In the genomic region with DNA sequence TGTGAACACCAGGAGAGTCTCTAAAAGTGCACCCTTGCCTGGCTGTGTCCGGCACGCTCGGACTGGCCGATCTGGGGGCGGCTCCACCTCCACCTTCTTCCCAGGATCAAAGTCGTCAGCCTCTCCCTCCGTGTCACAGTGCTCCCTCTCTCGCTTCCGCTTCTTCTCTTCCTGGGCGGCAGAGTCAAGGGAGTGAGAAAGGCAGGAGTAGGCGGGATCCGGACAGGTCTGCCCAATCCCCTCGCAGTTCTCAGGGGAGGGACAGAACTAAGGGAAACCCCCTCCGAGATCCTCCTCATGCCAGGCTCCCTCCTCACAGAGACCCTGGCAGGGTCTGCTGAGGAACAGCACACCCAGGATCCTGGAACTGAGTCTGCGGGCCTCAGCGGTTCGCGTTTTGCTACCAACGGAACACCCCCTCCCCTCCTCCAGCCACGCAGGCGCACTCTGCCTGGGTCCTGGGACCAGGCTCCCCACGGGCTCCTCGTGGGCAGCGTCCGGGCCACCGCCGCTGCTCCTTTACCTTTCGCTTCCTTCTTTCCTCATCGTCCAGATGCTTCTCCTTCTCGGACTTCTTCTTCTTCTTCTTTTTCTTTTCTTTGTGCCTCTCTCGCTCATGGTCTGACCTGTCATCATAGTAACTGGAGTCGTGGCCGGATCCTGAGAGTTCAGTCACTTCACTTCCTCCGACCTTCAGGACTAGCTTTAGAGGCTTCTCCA, we compare ENCODE assay signal across 8 cellular contexts. TPM values are rescaled to one million over a fixed set of nuclear protein-coding genes. Genes with fewer than 3 reads are reported as not detected.
DNase-seq lines count a peak whose midpoint lies in the region; ATAC-seq, FAIRE-seq and TF ChIP-seq lines count a peak whose summit lies in the region.

No MANE protein-coding gene starts in this region.

- peaks cover 85% of the 10 kb centered on the region for H3K36me3 Mint-ChIP-seq in GM23338 (ENCODE audit: low read depth)
- peaks cover 27% of the 10 kb centered on the region for H3K36me3 Mint-ChIP-seq in endothelial cell (ENCODE audit: low read depth, unreplicated experiment)

- H3K27me3 ChIP-seq in GM23338 (ENCODE audit: insufficient read depth) = no peaks in the 10 kb centered on the region
- no peaks in the 10 kb centered on the region for H3K27me3 ChIP-seq in Panc1 (ENCODE audit: control insufficient read depth, insufficient read depth, low read length)
- H3K27me3 ChIP-seq in pancreas = no peaks in the 10 kb centered on the region

- H3K4me2 ChIP-seq in GM23338 = peak overlapping the region; percentile 95

- H3K4me3 Mint-ChIP-seq in GM23338 (peak overlapping the region; percentile 90), endothelial cell (ENCODE audit: unreplicated experiment) (peak overlapping the region; percentile 93)

- peaks cover 8% of the 10 kb centered on the region for H3K27me3 Mint-ChIP-seq in GM23338 (ENCODE audit: insufficient read depth, low read depth, poor library complexity)
- peaks cover 9% of the 10 kb centered on the region for H3K27me3 Mint-ChIP-seq in endothelial cell (ENCODE audit: unreplicated experiment)

- TF ChIP-seq CTCF in GM23338 (conservative IDR thresholded peaks at IDR 0.05; ENCODE audit: low read depth in 2 of 2) (no peak), Panc1 (IDR thresholded peaks at IDR 0.05) (no peak), endothelial cell (IDR thresholded peaks at IDR 0.05; ENCODE audit: unreplicated experiment) (no peak), pancreas (IDR thresholded peaks at IDR 0.05) (no peak)

- H3K4me1 ChIP-seq in GM23338 (ENCODE audit: insufficient read depth) (peaks cover 14% of the 10 kb centered on the region; the same call in 1 of the 2 replicates), Panc1 (ENCODE audit: control insufficient read depth, insufficient read depth, low read length) (peaks cover 23% of the 10 kb centered on the region), pancreas (peaks cover 0 to 10% (median 5%) of the 10 kb centered on the region in 3 donors)

- peaks cover 17% of the 10 kb centered on the region for H3K4me1 Mint-ChIP-seq in GM23338
- peaks cover 16% of the 10 kb centered on the region for H3K4me1 Mint-ChIP-seq in endothelial cell (ENCODE audit: unreplicated experiment)

- in situ Hi-C loops in Panc1 (cut with HindIII; ENCODE audit: low pct_unique_long_range_greater_than_20kb, low sequenced_read_pairs) = no loop called here

- H2AFZ ChIP-seq in GM23338 = no peak overlapping the region

- intact Hi-C loops in Panc1 (cut with micrococcal nuclease; ENCODE audit: unreplicated experiment) = no loop called here
- intact Hi-C loops in pancreas (cut with DNase I) = no loop called here

- 79 to 85% methylated on average over 34 of the region's 34 CpGs for WGBS in pancreas, 2 donors

- H3K9me3 ChIP-seq in Panc1 (ENCODE audit: control insufficient read depth, insufficient read depth, low read depth, low read length) = no peaks in the 10 kb centered on the region
- no peaks in the 10 kb centered on the region for H3K9me3 ChIP-seq in pancreas

- peak overlapping the region; percentile 92 for H3K4me3 ChIP-seq in GM23338
- peak overlapping the region; percentile 86 to 94 for H3K4me3 ChIP-seq in Panc1 (ENCODE audit: low read depth in 2 of 2, low read length in 2 of 2)
- H3K4me3 ChIP-seq in pancreas = peak overlapping the region; percentile 52 to 84 (median 67)

- 0 out of 2 replicates have a peak, but pooled peaks cover 6% of the 10 kb centered on the region for H3F3A ChIP-seq in GM23338 (replicated peaks; ENCODE audit: low read depth)

- ATAC-seq in GM23338 (peak; percentile 48), Panc1 (peak; percentile 76), pancreas (no peak)

- peaks cover 37% of the 10 kb centered on the region for H4K20me1 ChIP-seq in GM23338 (replicated peaks; ENCODE audit: insufficient read depth)

- POLR2A ChIA-PET in Panc1 (lab: Charles Lee) = no interaction called here

- H3K27ac ChIP-seq in GM23338 (ENCODE audit: low read depth) = no peak overlapping the region
- H3K27ac ChIP-seq in Panc1 (ENCODE audit: low read length) = peak overlapping the region; percentile 94
- no peak overlapping the region for H3K27ac ChIP-seq in pancreas

- CTCF ChIA-PET in Panc1 (lab: Charles Lee) = no interaction called here

- FAIRE-seq in pancreas (lab: Jason Lieb, UNC) = no peak

- BruUV-seq in Panc1 (replicated peaks; lab: Mats Ljungman, UMichigan) = no TSS peak

- peaks cover 87% of the 10 kb centered on the region for H3K79me2 ChIP-seq in GM23338 (replicated peaks; ENCODE audit: insufficient read depth)

- no peaks in the 10 kb centered on the region for H3K9me2 ChIP-seq in GM23338 (ENCODE audit: insufficient read depth)

- H3K27ac Mint-ChIP-seq in GM23338 (peak overlapping the region; percentile 86), endothelial cell (ENCODE audit: unreplicated experiment) (peak overlapping the region; percentile 91)

- H3K36me3 ChIP-seq in GM23338 (ENCODE audit: insufficient read depth) = peaks cover 62% of the 10 kb centered on the region
- H3K36me3 ChIP-seq in Panc1 (ENCODE audit: control insufficient read depth, insufficient read depth, low read length) = peaks cover 32% of the 10 kb centered on the region
- peaks cover 0 to 27% (median 0%) of the 10 kb centered on the region in 3 donors for H3K36me3 ChIP-seq in pancreas

- no peaks in the 10 kb centered on the region for H3K9me3 Mint-ChIP-seq in GM23338
- H3K9me3 Mint-ChIP-seq in endothelial cell (ENCODE audit: unreplicated experiment) = no peaks in the 10 kb centered on the region

- DNase-seq in GM23338 (ENCODE audit: low spot score) (peak; percentile 18), Panc1 (ENCODE audit: low read depth, low spot score) (no peak), endothelial cell (ENCODE audit: low spot score) (no peak), pancreas (peak in 1 of 6 donors; percentile 26), NAMALWA (ENCODE audit: low spot score) (no peak), NCI-H1417 (lab: John Stamatoyannopoulos, UW) (no peak)
- DNase-seq in effector CD4-positive, alpha-beta T cell = no peak
- DNase-seq in activated effector memory CD4-positive, alpha-beta T cell treated with anti-CD3 and anti-CD28 coated beads, Interleukin-2, amount 50 U/mL, for 16 hours = no peak

TF ChIP-seq in GM23338, 12 proteins besides CTCF, POLR2A, EP300 and RAD21 (continues in another document):
- TF ChIP-seq POLR2AphosphoS5 (IDR thresholded peaks at IDR 0.05; ENCODE audit: low read depth) = no peak

RNA-seq across cellular contexts. Expression of a gene that starts 1.3 kb away (rescaled TPM):
- 41.6 and 54.7 TPM in 2 replicates for total RNA-seq in GM23338 (2014; rRNA removed; shearing (Covaris generic))
- polyA plus RNA-seq in GM23338 (2016; fragmentation: Nextera tagmentation; extraction: Ambion mirVana) (29.8 and 32.9 TPM in 2 replicates), pancreas (10 to 100 TPM; 29.1 to 38.5 TPM)
- total RNA-seq in Panc1 (2021; ENCODE audit: unreplicated experiment) (64.3 TPM), endothelial cell (ENCODE audit: unreplicated experiment) (53.0 TPM), pancreas (10 to 100 TPM; 11.3 to 21.7 (median 16.8) TPM)
- polyA plus RNA-seq in Panc1 (2012; ENCODE audit: insufficient read length) = 61.7 TPM

RNA-seq across cellular contexts. Expression of a gene that starts 1.4 kb away (rescaled TPM):
- total RNA-seq in GM23338 (2014; rRNA removed; shearing (Covaris generic)) = 44.4 and 44.8 TPM in 2 replicates
- polyA plus RNA-seq in GM23338 (2016; fragmentation: Nextera tagmentation; extraction: Ambion mirVana) = 42.2 and 42.5 TPM in 2 replicates
- 45.9 TPM for total RNA-seq in Panc1 (2021; ENCODE audit: unreplicated experiment)
- 22.9 TPM for polyA plus RNA-seq in Panc1 (2012; ENCODE audit: insufficient read length)
- 8.4 TPM for total RNA-seq in endothelial cell (ENCODE audit: unreplicated experiment)
- 1 to 10 TPM in 1 of 6 donors, under 1 TPM in 4, not detected in 1; 0.31 to 1.2 (median 0.81) TPM for total RNA-seq in pancreas
- under 1 TPM; 0.38 to 0.45 TPM for polyA plus RNA-seq in pancreas

RNA-seq across cellular contexts. Expression of a gene that starts 40.5 kb away (rescaled TPM):
- 21.8 and 29.1 TPM in 2 replicates for total RNA-seq in GM23338 (2014; rRNA removed; shearing (Covaris generic))
- polyA plus RNA-seq in GM23338 (2016; fragmentation: Nextera tagmentation; extraction: Ambion mirVana) = 5.1 and 8.0 TPM in 2 replicates
- 3.0 TPM for total RNA-seq in Panc1 (2021; ENCODE audit: unreplicated experiment)
- 2.4 TPM for polyA plus RNA-seq in Panc1 (2012; ENCODE audit: insufficient read length)
- total RNA-seq in endothelial cell (ENCODE audit: unreplicated experiment) = 14.3 TPM
- total RNA-seq in pancreas = 10 to 100 TPM in 2 of 6 donors, 1 to 10 TPM in 4; 3.6 to 11.0 (median 7.8) TPM
- polyA plus RNA-seq in pancreas = 10 to 100 TPM in 1 of 2 donors, 1 to 10 TPM in 1; 5.4 to 18.1 TPM

Comparison
In these comparisons a context has a peak if more than half of its experiments do, and no peak if none do; other contexts are left out.
1. ATAC-seq: peak in GM23338 (single experiment) and Panc1 (single experiment); none in pancreas (0 of 4).
2. Peak in every context shown above with its lines, with median percentiles within 50 percentile points of each other: H3K4me3 ChIP-seq.